In the genomic region with DNA sequence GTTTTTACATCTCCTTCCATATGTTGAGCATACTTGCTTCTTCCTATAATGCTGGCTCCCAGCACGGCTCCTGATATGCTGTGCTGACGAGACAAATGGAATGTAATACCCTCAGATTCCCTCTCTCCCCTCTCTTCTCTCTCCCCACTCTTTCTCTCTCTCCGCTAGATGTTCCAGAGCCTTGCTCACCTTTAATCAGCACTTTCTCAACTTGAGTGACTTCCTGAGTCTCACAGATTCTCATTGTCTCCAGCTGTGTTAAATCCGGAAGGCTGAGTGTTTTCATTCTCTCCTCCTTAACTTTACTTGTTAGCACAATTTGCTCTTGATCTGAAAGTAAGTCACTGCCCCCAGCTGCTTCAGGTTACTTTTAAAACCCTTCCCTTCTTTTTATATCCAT, we compare ENCODE assay signal across 34 cellular contexts. TPM values are rescaled to one million over a fixed set of nuclear protein-coding genes. Genes with fewer than 3 reads are reported as not detected.
DNase-seq lines count a peak whose midpoint lies in the region; ATAC-seq and TF ChIP-seq lines count a peak whose summit lies in the region.
"Had no signal": no experiment of that assay in that cellular context is flagged by ENCODE, and none has a peak within 500 bp of the region (broad histone marks: within the 10 kb centered on the region; RNA-seq: fewer than 3 reads in every experiment).

No MANE protein-coding gene starts in this region.

- peak overlapping the region; percentile 0 for H3K4me3 Mint-ChIP-seq in glutamatergic neuron (ENCODE audit: unreplicated experiment)
- H3K4me3 Mint-ChIP-seq in osteocyte (ENCODE audit: unreplicated experiment): no peak overlapping the region
- no peak overlapping the region for H3K4me3 Mint-ChIP-seq in activated T-helper 1 cell treated with anti-CD3 and anti-CD28 coated beads, Interleukin-12 subunit alpha, Interleukin-12 subunit beta, Interleukin-2, Interleukin-4 antibody, amounts not matched to agents 30 ng/mL and 10 ng/mL and 1 ng/mL, durations not matched to agents 14 hours and 24 hours and 36 hours
- H3K4me3 Mint-ChIP-seq: activated naive CD4-positive, alpha-beta T cell treated with anti-CD3 and anti-CD28 coated beads, Interleukin-2, amount 50 U/mL, for 24 hours; stimulated activated memory B cell treated with anti-CD40 and anti-IgM and Interleukin-4, amounts not matched to agents 10 μg/mL and 1 μg/mL and 100 μg/mL, for 72 hours had no signal

- H3K4me2 ChIP-seq in neuronal stem cell (ENCODE audit: insufficient read depth, low read length, poor library complexity, severe bottlenecking): no peak overlapping the region

- H3K9me3 ChIP-seq in neuronal stem cell (replicated peaks in 1 of 2; ENCODE audit: control insufficient read depth in 2 of 2, insufficient read depth in 1 of 2, low read depth in 1 of 2, low read length in 2 of 2): no peaks in the 10 kb centered on the region
- H3K9me3 ChIP-seq: heart left ventricle, upper lobe of right lung had no signal

- no peak overlapping the region for H3K18ac ChIP-seq in neuronal stem cell (ENCODE audit: low read length)

- H3K14ac ChIP-seq in neuronal stem cell (ENCODE audit: low read length): no peak overlapping the region

- H3K9ac ChIP-seq in neuronal stem cell (ENCODE audit: low read depth, low read length, poor library complexity): no peak overlapping the region

- H3K27me3 Mint-ChIP-seq in glutamatergic neuron (ENCODE audit: unreplicated experiment) (no peaks in the 10 kb centered on the region), osteocyte (ENCODE audit: unreplicated experiment) (no peaks in the 10 kb centered on the region)
- H3K27me3 Mint-ChIP-seq in activated T-helper 1 cell treated with anti-CD3 and anti-CD28 coated beads, Interleukin-12 subunit alpha, Interleukin-12 subunit beta, Interleukin-2, Interleukin-4 antibody, amounts not matched to agents 30 ng/mL and 10 ng/mL and 1 ng/mL, durations not matched to agents 14 hours and 24 hours and 36 hours (ENCODE audit: insufficient read depth): peaks cover 13% of the 10 kb centered on the region

- no peak overlapping the region for H2BK120ac ChIP-seq in neuronal stem cell (ENCODE audit: low read depth, low read length)

- peaks cover 15% of the 10 kb centered on the region for H3K4me1 Mint-ChIP-seq in glutamatergic neuron (ENCODE audit: low read depth, unreplicated experiment)
- H3K4me1 Mint-ChIP-seq in osteocyte (ENCODE audit: unreplicated experiment): peaks cover 33% of the 10 kb centered on the region
- no peaks in the 10 kb centered on the region for H3K4me1 Mint-ChIP-seq in activated T-helper 1 cell treated with anti-CD3 and anti-CD28 coated beads, Interleukin-12 subunit alpha, Interleukin-12 subunit beta, Interleukin-2, Interleukin-4 antibody, amounts not matched to agents 30 ng/mL and 10 ng/mL and 1 ng/mL, durations not matched to agents 14 hours and 24 hours and 36 hours (ENCODE audit: low read depth)
- H3K4me1 Mint-ChIP-seq: activated naive CD4-positive, alpha-beta T cell treated with anti-CD3 and anti-CD28 coated beads, Interleukin-2, amount 50 U/mL, for 24 hours; stimulated activated memory B cell treated with anti-CD40 and anti-IgM and Interleukin-4, amounts not matched to agents 10 μg/mL and 1 μg/mL and 100 μg/mL, for 72 hours had no signal

- DNase-seq in left ventricle myocardium superior: no peak
- no peak for DNase-seq in Right ventricle myocardium inferior (ENCODE audit: missing footprints)
- no peak for DNase-seq in glutamatergic neuron
- no peak for DNase-seq in osteocyte (ENCODE audit: extremely low spot score, unreplicated experiment)
- no peak for DNase-seq in T-helper 9 cell
- no peak for DNase-seq in effector CD4-positive, alpha-beta T cell
- no peak for DNase-seq in activated T-helper 1 cell treated with anti-CD3 and anti-CD28 coated beads, Interleukin-12 subunit alpha, Interleukin-12 subunit beta, Interleukin-2, Interleukin-4 antibody, amounts not matched to agents 30 ng/mL and 10 ng/mL and 1 ng/mL, durations not matched to agents 14 hours and 24 hours and 36 hours (ENCODE audit: low spot score)
- DNase-seq in neuronal stem cell (ENCODE audit: low spot score): no peak
- DNase-seq: activated CD4-positive, alpha-beta T cell treated with anti-CD3 and anti-CD28 coated beads for 4 hours; amniotic stem cell; DMS79 treated with DMSO at 0.1 percent for 48 hours; effector memory CD4-positive, alpha-beta T cell; GF-D8; heart left ventricle; IMR-90; kidney glomerular epithelial cell; MV-4-11; NCI-H1436 treated with DMSO at 0.1 percent for 48 hours; NCI-H2081 treated with DMSO at 0.1 percent for 48 hours; NCI-H226; NCI-H526 treated with DMSO at 0.1 percent for 48 hours; SIG-M5; stimulated activated CD4-positive, alpha-beta T cell treated with anti-CD3 and anti-CD28 coated beads, Interleukin-12 subunit alpha, Interleukin-12 subunit beta, amount 100 ng/mL, for 4 hours; stimulated activated CD4-positive, alpha-beta T cell treated with anti-CD3 and anti-CD28 coated beads, Interleukin-4, amount 100 ng/mL, for 24 hours; SW 1271; T1000; upper lobe of right lung had no signal

- no peak overlapping the region for H2BK15ac ChIP-seq in neuronal stem cell (ENCODE audit: low read length)

- no peak overlapping the region for H4K8ac ChIP-seq in neuronal stem cell (ENCODE audit: low read depth, low read length)

- no CpG with 5 or more reads among the region's 4 CpGs for WGBS in neuronal stem cell (ENCODE audit: extremely low coverage in 2 of 2, insufficient read length in 2 of 2, insufficient replicate concordance in 1 of 2), 2 donors

- ATAC-seq in left ventricle myocardium superior: peak; percentile 8
- no peak for ATAC-seq in Right ventricle myocardium inferior
- ATAC-seq: Panc1; stimulated activated memory B cell treated with anti-CD40 and anti-IgM and Interleukin-4, amounts not matched to agents 10 μg/mL and 1 μg/mL and 100 μg/mL, for 72 hours; upper lobe of right lung had no signal

- H3K4me3 ChIP-seq in neuronal stem cell (ENCODE audit: low read length in 2 of 2): no peak overlapping the region
- H3K4me3 ChIP-seq: heart left ventricle, upper lobe of right lung had no signal

- no peak overlapping the region for H3K27ac ChIP-seq in neuronal stem cell (replicated peaks; ENCODE audit: low read length)
- H3K27ac ChIP-seq: upper lobe of right lung, VCaP had no signal

- no peak for TF ChIP-seq CTCF in glutamatergic neuron (IDR thresholded peaks at IDR 0.05; ENCODE audit: partially characterized antibody, unreplicated experiment)
- TF ChIP-seq CTCF in osteocyte (IDR thresholded peaks at IDR 0.05): no peak

- no peak overlapping the region for H2BK12ac ChIP-seq in neuronal stem cell (ENCODE audit: low read length)

- H3K27ac Mint-ChIP-seq in glutamatergic neuron (ENCODE audit: unreplicated experiment): peak overlapping the region; percentile 12
- H3K27ac Mint-ChIP-seq in osteocyte (ENCODE audit: unreplicated experiment): peak overlapping the region; percentile 5
- no peak overlapping the region for H3K27ac Mint-ChIP-seq in activated T-helper 1 cell treated with anti-CD3 and anti-CD28 coated beads, Interleukin-12 subunit alpha, Interleukin-12 subunit beta, Interleukin-2, Interleukin-4 antibody, amounts not matched to agents 30 ng/mL and 10 ng/mL and 1 ng/mL, durations not matched to agents 14 hours and 24 hours and 36 hours
- H3K27ac Mint-ChIP-seq: activated naive CD4-positive, alpha-beta T cell treated with anti-CD3 and anti-CD28 coated beads, Interleukin-2, amount 50 U/mL, for 24 hours; activated T-helper 2 cell treated with anti-CD3 and anti-CD28 coated beads, Interferon-gamma antibody, Interleukin-2, Interleukin-4, amounts not matched to agents 10 μg/mL and 5 μg/mL and 100 μg/mL, durations not matched to agents 14 hours and 24 hours and 36 hours; stimulated activated memory B cell treated with anti-CD40 and anti-IgM and Interleukin-4, amounts not matched to agents 10 μg/mL and 1 μg/mL and 100 μg/mL, for 72 hours had no signal

- H3K4ac ChIP-seq in neuronal stem cell (ENCODE audit: low read length): no peak overlapping the region

- intact Hi-C loops in left ventricle myocardium superior (cut with micrococcal nuclease) (no loop called here), Right ventricle myocardium inferior (cut with DNase I) (no loop called here)
- intact Hi-C loops in activated T-helper 1 cell treated with anti-CD3 and anti-CD28 coated beads, Interleukin-12 subunit alpha, Interleukin-12 subunit beta, Interleukin-2, Interleukin-4 antibody, amounts not matched to agents 30 ng/mL and 10 ng/mL and 1 ng/mL, durations not matched to agents 14 hours and 24 hours and 36 hours (cut with micrococcal nuclease): no loop called here

- no peaks in the 10 kb centered on the region for H3K36me3 Mint-ChIP-seq in glutamatergic neuron (ENCODE audit: unreplicated experiment)
- peaks cover 8% of the 10 kb centered on the region for H3K36me3 Mint-ChIP-seq in osteocyte (ENCODE audit: unreplicated experiment)
- H3K36me3 Mint-ChIP-seq in activated T-helper 1 cell treated with anti-CD3 and anti-CD28 coated beads, Interleukin-12 subunit alpha, Interleukin-12 subunit beta, Interleukin-2, Interleukin-4 antibody, amounts not matched to agents 30 ng/mL and 10 ng/mL and 1 ng/mL, durations not matched to agents 14 hours and 24 hours and 36 hours (ENCODE audit: low read depth): no peaks in the 10 kb centered on the region
- H3K36me3 Mint-ChIP-seq: activated naive CD4-positive, alpha-beta T cell treated with anti-CD3 and anti-CD28 coated beads, Interleukin-2, amount 50 U/mL, for 24 hours; stimulated activated memory B cell treated with anti-CD40 and anti-IgM and Interleukin-4, amounts not matched to agents 10 μg/mL and 1 μg/mL and 100 μg/mL, for 72 hours had no signal

- H2AK5ac ChIP-seq in neuronal stem cell (ENCODE audit: low read depth, low read length): no peak overlapping the region

- peaks cover 0 to 3% of the 10 kb centered on the region in 2 donors for H3K4me1 ChIP-seq in neuronal stem cell (ENCODE audit: control insufficient read depth in 2 of 2, insufficient read depth in 1 of 2, low read depth in 1 of 2, low read length in 2 of 2)
- H3K4me1 ChIP-seq: upper lobe of right lung had no signal

- no peak overlapping the region for H3K23ac ChIP-seq in neuronal stem cell (ENCODE audit: low read depth, low read length, poor library complexity)

- H3K36me3 ChIP-seq in neuronal stem cell (replicated peaks in 1 of 2; ENCODE audit: control insufficient read depth in 2 of 2, insufficient read depth in 2 of 2, low read length in 2 of 2): no peaks in the 10 kb centered on the region
- H3K36me3 ChIP-seq: upper lobe of right lung had no signal

- H3K79me1 ChIP-seq in neuronal stem cell (ENCODE audit: low read depth, low read length): no peaks in the 10 kb centered on the region

- no peak overlapping the region for H2AFZ ChIP-seq in neuronal stem cell (ENCODE audit: low read length)

- H2BK5ac ChIP-seq in neuronal stem cell (ENCODE audit: low read length): no peak overlapping the region

- H4K91ac ChIP-seq in neuronal stem cell (ENCODE audit: low read depth, low read length, poor library complexity): no peak overlapping the region

- H3K27me3 ChIP-seq in neuronal stem cell (ENCODE audit: control insufficient read depth in 3 of 3, insufficient read depth in 3 of 3, low read depth in 1 of 3, low read length in 3 of 3): no peaks in the 10 kb centered on the region
- H3K27me3 ChIP-seq: heart left ventricle, upper lobe of right lung had no signal

- no peaks in the 10 kb centered on the region for H3K9me3 Mint-ChIP-seq in glutamatergic neuron (ENCODE audit: unreplicated experiment)
- H3K9me3 Mint-ChIP-seq in osteocyte (ENCODE audit: unreplicated experiment): peaks cover 8% of the 10 kb centered on the region
- H3K9me3 Mint-ChIP-seq in activated T-helper 1 cell treated with anti-CD3 and anti-CD28 coated beads, Interleukin-12 subunit alpha, Interleukin-12 subunit beta, Interleukin-2, Interleukin-4 antibody, amounts not matched to agents 30 ng/mL and 10 ng/mL and 1 ng/mL, durations not matched to agents 14 hours and 24 hours and 36 hours: no peaks in the 10 kb centered on the region
- H3K9me3 Mint-ChIP-seq: activated naive CD4-positive, alpha-beta T cell treated with anti-CD3 and anti-CD28 coated beads, Interleukin-2, amount 50 U/mL, for 24 hours; activated T-helper 2 cell treated with anti-CD3 and anti-CD28 coated beads, Interferon-gamma antibody, Interleukin-2, Interleukin-4, amounts not matched to agents 10 μg/mL and 5 μg/mL and 100 μg/mL, durations not matched to agents 14 hours and 24 hours and 36 hours had no signal

RNA-seq across cellular contexts. Expression of gene RCAN2, which starts 22.6 kb away (rescaled TPM):
- total RNA-seq in left ventricle myocardium superior (254 TPM), Right ventricle myocardium inferior (273 TPM), glutamatergic neuron (ENCODE audit: unreplicated experiment) (21.6 TPM), osteocyte (27.9 and 31.3 TPM in 2 replicates)
- 0.44 and 0.59 TPM in 2 replicates for total RNA-seq in activated T-helper 1 cell treated with anti-CD3 and anti-CD28 coated beads, Interleukin-12 subunit alpha, Interleukin-12 subunit beta, Interleukin-2, Interleukin-4 antibody, amounts not matched to agents 30 ng/mL and 10 ng/mL and 1 ng/mL, durations not matched to agents 14 hours and 24 hours and 36 hours
- polyA plus RNA-seq in neuronal stem cell (2013, experiment 1 of 2): 9.3 TPM
- 9.2 TPM for polyA plus RNA-seq in neuronal stem cell (2013, experiment 2 of 2)
- total RNA-seq: A172; activated T-helper 2 cell treated with anti-CD3 and anti-CD28 coated beads, Interferon-gamma antibody, Interleukin-2, Interleukin-4, amounts not matched to agents 10 μg/mL and 5 μg/mL and 100 μg/mL, durations not matched to agents 14 hours and 24 hours and 36 hours; lung microvascular endothelial cell had no signal

Comparison
In these comparisons a context has a peak if more than half of its experiments do, and no peak if none do; other contexts are left out.
1. RNA of gene RCAN2, which starts 22.6 kb away (total RNA-seq): 273 TPM in Right ventricle myocardium inferior (single experiment), 254 TPM in left ventricle myocardium superior (single experiment), 27.9 to 31.3 TPM in osteocyte and 21.6 TPM in glutamatergic neuron (single experiment); 0.44 to 0.59 TPM in activated T-helper 1 cell treated with anti-CD3 and anti-CD28 coated beads, Interleukin-12 subunit alpha, Interleukin-12 subunit beta, Interleukin-2, Interleukin-4 antibody, amounts not matched to agents 30 ng/mL and 10 ng/mL and 1 ng/mL, durations not matched to agents 14 hours and 24 hours and 36 hours; every median in the first group is over 10 times any median in the second.